26 cellular contexts compared by ENCODE assay signal in genomic region chr13:71580614-71581013, GRCh38.
"Had no signal": no experiment of that assay in that cellular context is flagged by ENCODE, and none has a peak within 500 bp of the region (broad histone marks: within the 10 kb centered on the region; RNA-seq: fewer than 3 reads in every experiment).

No MANE protein-coding gene starts in this region.

- H3K27me3 ChIP-seq: stomach, suprapubic skin, testis, thyroid gland, tibial artery, tibial nerve, transverse colon, upper lobe of left lung, upper lobe of right lung, uterus, vagina had no signal

- H3K27ac ChIP-seq: stomach, suprapubic skin, testis, thoracic aorta, thyroid gland, tibial artery, tibial nerve, transverse colon, upper lobe of left lung, upper lobe of right lung, uterus, vagina had no signal

- ATAC-seq: stimulated activated effector memory CD8-positive, alpha-beta T cell treated with anti-CD3 and anti-CD28 coated beads, Interleukin-12 subunit alpha, Interleukin-12 subunit beta, amount 100 ng/mL, for 72 hours; stimulated activated memory B cell treated with anti-CD40 and anti-IgM and Interleukin-4, amounts not matched to agents 10 μg/mL and 1 μg/mL and 100 μg/mL, for 72 hours; stimulated activated naive B cell treated with anti-CD40 and anti-IgM and Interleukin-4, amounts not matched to agents 10 μg/mL and 1 μg/mL and 100 μg/mL, for 72 hours; stimulated activated naive CD8-positive, alpha-beta T cell treated with anti-CD3 and anti-CD28 coated beads, Interleukin-15, amount 100 ng/mL, for 72 hours; stimulated activated naive CD8-positive, alpha-beta T cell treated with anti-CD3 and anti-CD28 coated beads, Interleukin-15, Interleukin-2, amounts not matched to agents 100 U/mL and 50 U/mL, for 24 hours; upper lobe of right lung had no signal

- H3K9me3 ChIP-seq: stomach, suprapubic skin, testis, thoracic aorta, thyroid gland, tibial artery, tibial nerve, transverse colon, upper lobe of left lung, upper lobe of right lung, uterus, vagina had no signal

- H3K4me1 ChIP-seq: stomach, suprapubic skin, testis, thyroid gland, tibial artery, tibial nerve, transverse colon, upper lobe of left lung, upper lobe of right lung, uterus, vagina had no signal

- DNase-seq: stimulated activated CD4-positive, alpha-beta T cell treated with anti-CD3 and anti-CD28 coated beads, Interleukin-2, amount 100 ng/mL, for 48 hours; stimulated activated CD4-positive, alpha-beta T cell treated with anti-CD3 and anti-CD28 coated beads, Interleukin-4, amount 100 ng/mL, for 1 hour; stimulated activated CD4-positive, alpha-beta T cell treated with anti-CD3 and anti-CD28 coated beads, Interleukin-4, amount 100 ng/mL, for 24 hours; stimulated activated CD4-positive, alpha-beta T cell treated with anti-CD3 and anti-CD28 coated beads, Interleukin-4, amount 100 ng/mL, for 4 hours; stimulated activated CD8-positive, alpha-beta memory T cell treated with anti-CD3 and anti-CD28 coated beads, Interleukin-4, amount 100 ng/mL, for 48 hours; stimulated activated naive B cell treated with anti-CD40 and anti-IgM and Interleukin-4, amounts not matched to agents 10 μg/mL and 1 μg/mL and 100 μg/mL, for 72 hours; stimulated activated naive CD4-positive, alpha-beta T cell; stimulated activated naive CD4-positive, alpha-beta T cell treated with Interleukin-2 at 50 U/mL for 16 hours; stimulated activated naive CD8-positive, alpha-beta T cell treated with anti-CD3 and anti-CD28 coated beads, Interleukin-15, amount 100 ng/mL, for 72 hours; stimulated activated naive CD8-positive, alpha-beta T cell treated with anti-CD3 and anti-CD28 coated beads, Interleukin-15, Interleukin-2, amounts not matched to agents 100 U/mL and 50 U/mL, for 24 hours; stomach; substantia nigra; testis; thyroid gland; tibial artery; transverse colon; trophoblast cell; upper lobe of left lung; upper lobe of right lung; uterus had no signal

- H3K36me3 ChIP-seq: stomach, suprapubic skin, thoracic aorta, thyroid gland, tibial artery, tibial nerve, transverse colon, upper lobe of left lung, upper lobe of right lung, uterus, vagina had no signal

- H3K4me3 ChIP-seq: stomach, suprapubic skin, testis, thoracic aorta, thyroid gland, tibial artery, tibial nerve, transverse colon, upper lobe of left lung, upper lobe of right lung, uterus, vagina had no signal
